1 cellular context compared by ENCODE assay signal in genomic region chr7:69631131-69631530, GRCh38.
TF ChIP-seq lines count a peak whose summit lies in the region.

No MANE protein-coding gene starts in this region.

TF ChIP-seq in SK-N-SH treated with all-trans-retinoic acid at 6 μM for 48 hours, 23 proteins besides CTCF, POLR2A, EP300 and RAD21 (continued from another document):
- TF ChIP-seq CREB5 (CRISPR knock-in tag; IDR thresholded peaks at IDR 0.05; ENCODE audit: low read depth) = no peak
- TF ChIP-seq ZC3H10 (CRISPR knock-in tag; IDR thresholded peaks at IDR 0.05) = no peak
- TF ChIP-seq GLIS3 (CRISPR knock-in tag; IDR thresholded peaks at IDR 0.05) = no peak
- no peak for TF ChIP-seq OSR1 (CRISPR knock-in tag; IDR thresholded peaks at IDR 0.05)
- TF ChIP-seq CSDC2 (CRISPR knock-in tag; IDR thresholded peaks at IDR 0.05) = no peak
- TF ChIP-seq TCF4 (CRISPR knock-in tag; IDR thresholded peaks at IDR 0.05; ENCODE audit: borderline replicate concordance) = no peak
- no peak for TF ChIP-seq TOX (CRISPR knock-in tag; IDR thresholded peaks at IDR 0.05; ENCODE audit: borderline replicate concordance)
- no peak for TF ChIP-seq ZNF70 (CRISPR knock-in tag; IDR thresholded peaks at IDR 0.05)
- TF ChIP-seq RARB (CRISPR knock-in tag; IDR thresholded peaks at IDR 0.05) = no peak
- no peak for TF ChIP-seq ZFP3 (CRISPR knock-in tag; IDR thresholded peaks at IDR 0.05)
- no peak for TF ChIP-seq ARNTL (CRISPR knock-in tag; IDR thresholded peaks at IDR 0.05; ENCODE audit: borderline replicate concordance, low read depth)
- no peak for TF ChIP-seq SNAI2 (CRISPR knock-in tag; IDR thresholded peaks at IDR 0.05)
- TF ChIP-seq ZFP30 (CRISPR knock-in tag; IDR thresholded peaks at IDR 0.05) = no peak
- TF ChIP-seq ISL1 (CRISPR knock-in tag; IDR thresholded peaks at IDR 0.05) = no peak
